In genomic region chr5:143716856-143717255, GRCh38 we compare ENCODE assay signal across 26 cellular contexts.
"Had no signal": no experiment of that assay in that cellular context is flagged by ENCODE, and none has a peak within 500 bp of the region (broad histone marks: within the 10 kb centered on the region; RNA-seq: fewer than 3 reads in every experiment).

No MANE protein-coding gene starts in this region.

- H3K27ac ChIP-seq: adrenal gland, ascending aorta, breast epithelium, esophagus muscularis mucosa, lower lobe of right lung, right lobe of liver, transverse colon had no signal

- H3K4me1 ChIP-seq: adrenal gland, ascending aorta, breast epithelium, right lobe of liver had no signal

- H3K9me3 ChIP-seq: adrenal gland, ascending aorta, breast epithelium, esophagus muscularis mucosa, gastroesophageal sphincter, lower lobe of right lung, right lobe of liver, transverse colon had no signal

- H3K36me3 ChIP-seq: adrenal gland, ascending aorta, breast epithelium, esophagus muscularis mucosa, gastroesophageal sphincter, lower lobe of right lung, right lobe of liver, transverse colon had no signal

- DNase-seq: activated B cell treated with CpG ODN at 0.5 μM for 24 hours; activated CD4-positive, alpha-beta T cell treated with anti-CD3 and anti-CD28 coated beads for 36 hours; activated CD4-positive, alpha-beta T cell treated with anti-CD3 and anti-CD28 coated beads, Interleukin-2, amount 50 U/mL, for 4 hours; activated CD8-positive, alpha-beta memory T cell treated with anti-CD3 and anti-CD28 coated beads for 24 hours; activated CD8-positive, alpha-beta memory T cell treated with anti-CD3 and anti-CD28 coated beads, Interleukin-2, amount 50 U/mL, for 4 hours; activated T-cell treated with anti-CD3 and anti-CD28 coated beads, Interleukin-2, amount 50 U/mL, for 24 hours; adrenal gland; head of caudate nucleus; islet precursor cell; left cardiac atrium; lower lobe of right lung; right lobe of liver; small intestine; stimulated activated CD4-positive, alpha-beta T cell treated with anti-CD3 and anti-CD28 coated beads, Interleukin-15, amount 100 ng/mL, for 24 hours; stimulated activated CD8-positive, alpha-beta memory T cell treated with anti-CD3 and anti-CD28 coated beads, Interleukin-4, amount 100 ng/mL, for 48 hours; stimulated activated naive B cell treated with anti-CD40 and anti-IgM and Interleukin-4, amounts not matched to agents 10 μg/mL and 1 μg/mL and 100 μg/mL, for 72 hours; T-helper 17 cell; transverse colon had no signal

- H3K27me3 ChIP-seq: adrenal gland, ascending aorta, breast epithelium, esophagus muscularis mucosa, gastroesophageal sphincter, right lobe of liver, transverse colon had no signal

- H3K4me3 ChIP-seq: adrenal gland, ascending aorta, breast epithelium, coronary artery, esophagus muscularis mucosa, gastroesophageal sphincter, lower lobe of right lung, right lobe of liver, transverse colon had no signal

- ATAC-seq: activated CD4-positive, alpha-beta T cell treated with anti-CD3 and anti-CD28 coated beads for 36 hours; activated naive CD4-positive, alpha-beta T cell treated with anti-CD3 and anti-CD28 coated beads, Interleukin-2, amount 50 U/mL, for 72 hours; activated T-helper 17 cell treated with anti-CD3 and anti-CD28 coated beads, Interleukin-2, amount 50 U/mL, for 72 hours; gastroesophageal sphincter; lower lobe of right lung; naive thymus-derived CD8-positive, alpha-beta T cell; right lobe of liver; stimulated activated naive B cell treated with anti-CD40 and anti-IgM and Interleukin-4, amounts not matched to agents 10 μg/mL and 1 μg/mL and 100 μg/mL, for 72 hours; T-helper 17 cell had no signal
